ENCODE assay signal across 15 cellular contexts in genomic region chr3:169310190-169310918, GRCh38.
DNase-seq lines count a peak whose midpoint lies in the region; ATAC-seq and TF ChIP-seq lines count a peak whose summit lies in the region.
"Had no signal": no experiment of that assay in that cellular context is flagged by ENCODE, and none has a peak within 500 bp of the region (broad histone marks: within the 10 kb centered on the region; RNA-seq: fewer than 3 reads in every experiment).

No MANE protein-coding gene starts in this region.

- peak; percentile 28 for ATAC-seq in left lung
- ATAC-seq: Panc1 had no signal

- intact Hi-C loops in PC-9 (cut with micrococcal nuclease; ENCODE audit: unreplicated experiment) (no loop called here), left lung (cut with DNase I) (no loop called here)

- H3K36me3 ChIP-seq in PC-9 (ENCODE audit: low read depth) (no peaks in the 10 kb centered on the region), left lung (no peaks in the 10 kb centered on the region)

- no peak overlapping the region for H3K4me2 ChIP-seq in PC-9

- no peaks in the 10 kb centered on the region; the same call in 1 of the 2 replicates for H3K9me2 ChIP-seq in PC-9 (ENCODE audit: insufficient read depth)

- no peaks in the 10 kb centered on the region for H3F3A ChIP-seq in PC-9 (ENCODE audit: insufficient read depth, low read depth)

- H3K4me1 ChIP-seq in PC-9 (replicated peaks; ENCODE audit: insufficient read depth) (peaks cover 14% of the 10 kb centered on the region), left lung (peaks cover 0 to 21% of the 10 kb centered on the region in 2 donors)

- H3K27ac ChIP-seq in PC-9 (peak overlapping the region; percentile 13), left lung (no peak overlapping the region)
- H3K27ac ChIP-seq: RWPE1 had no signal

- H3K79me2 ChIP-seq in PC-9 (ENCODE audit: low read depth), result no peaks in the 10 kb centered on the region

- H2AFZ ChIP-seq in PC-9, result no peak overlapping the region

- POLR2A ChIA-PET in PC-9 (lab: Charles Lee; ENCODE audit: unreplicated experiment), result no interaction called here

- H4K20me1 ChIP-seq in PC-9 (ENCODE audit: insufficient read depth), result no peaks in the 10 kb centered on the region

- BruUV-seq in PC-9 (replicated peaks; lab: Mats Ljungman, UMichigan), result no TSS peak

- DNase-seq in Caki2 (ENCODE audit: low read depth) (peak; percentile 25), PC-9 (peak in 1 of 2 experiments; percentile 72), left lung (no peak), renal cortical epithelial cell (ENCODE audit: low read depth) (peak; percentile 73), NCI-H345 treated with DMSO at 0.1 percent for 48 hours (lab: John Stamatoyannopoulos, UW; ENCODE audit: unreplicated experiment) (no peak), GDM1 (lab: John Stamatoyannopoulos, UW) (no peak), foreskin fibroblast (no peak)
- DNase-seq: IMR-90, MM.1S, NCI-H2029, NCI-H446 treated with DMSO at 0.1 percent for 48 hours, NCI-H526 treated with DMSO at 0.1 percent for 48 hours, SHP77 treated with DMSO at 0.1 percent for 48 hours had no signal

- H3K27me3 ChIP-seq in PC-9 (ENCODE audit: insufficient read depth, low read depth) (no peaks in the 10 kb centered on the region), left lung (no peaks in the 10 kb centered on the region)

- CTCF ChIA-PET in PC-9 (lab: Charles Lee), result no interaction called here

- TF ChIP-seq CTCF in PC-9 (conservative IDR thresholded peaks at IDR 0.05), result no peak
- TF ChIP-seq CTCF in left lung (IDR thresholded peaks at IDR 0.05), result no peak
- no peak for TF ChIP-seq CTCF in foreskin fibroblast (IDR thresholded peaks at IDR 0.05; ENCODE audit: low read depth, low read length)

- 0 out of 2 replicates have a peak, but pooled peaks cover 4% of the 10 kb centered on the region for H3K9me3 ChIP-seq in PC-9 (ENCODE audit: insufficient read depth, low read depth)
- no peaks in the 10 kb centered on the region for H3K9me3 ChIP-seq in left lung

- in situ Hi-C loops in Caki2 (cut with HindIII; ENCODE audit: low pct_unique_long_range_greater_than_20kb, low sequenced_read_pairs), result no loop called here

- H3K4me3 ChIP-seq in PC-9 (no peak overlapping the region), left lung (no peak overlapping the region), foreskin fibroblast (ENCODE audit: low read depth in 1 of 2, low read length in 2 of 2) (no peak overlapping the region)

Comparison
In these comparisons a context has a peak if more than half of its experiments do, and no peak if none do; other contexts are left out.
1. DNase-seq: peak in Caki2 (single experiment) and renal cortical epithelial cell (single experiment); none in left lung (0 of 2), NCI-H345 treated with DMSO at 0.1 percent for 48 hours (single experiment), GDM1 (single experiment) and foreskin fibroblast (0 of 2).